ENCODE assay signal across 8 cellular contexts in the genomic region with DNA sequence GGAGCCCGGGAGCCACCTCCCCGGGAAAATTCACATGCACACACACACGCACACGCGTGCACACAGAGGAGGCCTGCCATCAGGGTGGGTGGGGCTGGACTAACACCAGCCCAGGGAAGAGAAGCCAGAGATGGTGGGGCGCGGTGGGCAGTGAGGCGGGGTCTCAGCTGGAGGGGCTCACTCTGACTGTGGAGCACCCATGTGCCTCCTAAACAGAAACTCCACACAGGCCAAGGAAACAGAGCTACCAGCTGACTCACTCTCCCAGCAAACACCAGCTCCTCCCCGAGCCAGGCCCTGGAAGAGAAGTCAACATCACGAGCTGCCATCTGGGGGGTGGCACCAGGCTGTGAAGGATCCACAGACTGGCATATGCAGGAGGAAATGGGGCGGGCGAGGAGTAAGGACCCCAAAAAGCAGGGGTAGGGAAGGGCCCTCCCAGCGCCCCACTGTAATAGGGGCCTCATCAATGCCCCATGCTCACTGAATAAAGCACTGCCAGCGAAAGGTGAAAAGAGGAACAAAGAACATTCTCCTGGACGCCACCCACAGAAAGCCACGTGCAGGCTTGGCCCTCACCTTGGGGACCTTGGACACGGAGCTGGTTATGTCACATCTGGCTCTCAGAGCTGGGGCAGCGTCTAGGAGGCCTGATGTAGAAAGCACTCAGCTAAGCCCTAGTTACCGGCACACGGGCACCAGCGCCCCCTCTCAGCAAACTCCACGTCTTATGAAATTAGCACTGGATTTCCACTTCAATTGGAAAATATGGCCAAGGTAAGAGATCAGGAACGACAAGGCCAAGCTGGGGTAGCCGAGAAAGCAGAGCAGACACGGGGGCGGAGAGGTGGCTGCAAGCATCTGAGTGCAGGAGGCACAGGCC. TPM values are rescaled to one million over a fixed set of nuclear protein-coding genes. Genes with fewer than 3 reads are reported as not detected.
DNase-seq lines count a peak whose midpoint lies in the region; ATAC-seq and TF ChIP-seq lines count a peak whose summit lies in the region.

No MANE protein-coding gene starts in this region.

- POLR2A ChIA-PET in CD4-positive, alpha-beta memory T cell (lab: Charles Lee; ENCODE audit: partially characterized antibody) = interaction anchor here (4.9 kb wide), 1 partner anchor 14 kb away, joined by 40 read pairs; no protein-coding TSS in a partner anchor

- no peaks in the 10 kb centered on the region for H3K27me3 ChIP-seq in smooth muscle cell (ENCODE audit: low read depth)
- no peaks in the 10 kb centered on the region for H3K27me3 ChIP-seq in CD4-positive, alpha-beta memory T cell (ENCODE audit: insufficient read depth, low read length)

- peaks cover 10% of the 10 kb centered on the region for H3K27me3 Mint-ChIP-seq in brain
- no peaks in the 10 kb centered on the region for H3K27me3 Mint-ChIP-seq in activated T-cell treated with anti-CD3 and anti-CD28 coated beads, Interleukin-2, amount 50 U/mL, for 24 hours
- H3K27me3 Mint-ChIP-seq in CD4-positive, alpha-beta memory T cell = peaks cover 0 to 2% of the 10 kb centered on the region in 2 donors

- H3K9me3 Mint-ChIP-seq in brain = peaks cover 0 to 7% (median 2%) of the 10 kb centered on the region in 5 experiments
- no peaks in the 10 kb centered on the region for H3K9me3 Mint-ChIP-seq in activated T-cell treated with anti-CD3 and anti-CD28 coated beads, Interleukin-2, amount 50 U/mL, for 24 hours
- no peaks in the 10 kb centered on the region for H3K9me3 Mint-ChIP-seq in CD4-positive, alpha-beta memory T cell

- H3K4me1 Mint-ChIP-seq in brain = peaks cover 66% of the 10 kb centered on the region
- peaks cover 24% of the 10 kb centered on the region for H3K4me1 Mint-ChIP-seq in activated T-cell treated with anti-CD3 and anti-CD28 coated beads, Interleukin-2, amount 50 U/mL, for 24 hours (ENCODE audit: low read depth)
- peaks cover 9 to 27% (median 15%) of the 10 kb centered on the region in 4 donors for H3K4me1 Mint-ChIP-seq in CD4-positive, alpha-beta memory T cell

- H3K9ac ChIP-seq in smooth muscle cell (ENCODE audit: low read depth) = peak overlapping the region; percentile 99

- WGBS in smooth muscle cell (ENCODE audit: low lambda C conversion rate) = 39% methylated on average over 26 of the region's 26 CpGs

- DNase-seq in M059J (ENCODE audit: low read depth) (peak; percentile 81), iris pigment epithelial cell (ENCODE audit: low read depth) (peak; percentile 89), smooth muscle cell (lab: John Stamatoyannopoulos, UW; ENCODE audit: unreplicated experiment) (no peak)
- no peak for DNase-seq in activated T-cell treated with anti-CD3 and anti-CD28 coated beads, Interleukin-2, amount 50 U/mL, for 24 hours
- no peak for DNase-seq in CD4-positive, alpha-beta memory T cell

- no peaks in the 10 kb centered on the region for H3K36me3 ChIP-seq in smooth muscle cell (ENCODE audit: low read depth)
- H3K36me3 ChIP-seq in CD4-positive, alpha-beta memory T cell (ENCODE audit: insufficient read depth, low read length) = no peaks in the 10 kb centered on the region

- no peak overlapping the region for H3K27ac ChIP-seq in 22Rv1
- H3K27ac ChIP-seq in smooth muscle cell (ENCODE audit: low read depth) = peak overlapping the region; percentile 100
- no peak overlapping the region for H3K27ac ChIP-seq in CD4-positive, alpha-beta memory T cell (ENCODE audit: low read depth, low read length)

- H3K4me1 ChIP-seq in smooth muscle cell (ENCODE audit: low read depth) = peaks cover 51% of the 10 kb centered on the region
- peaks cover 23% of the 10 kb centered on the region for H3K4me1 ChIP-seq in CD4-positive, alpha-beta memory T cell (ENCODE audit: insufficient read depth, low read length)

- no peaks in the 10 kb centered on the region for H3K36me3 Mint-ChIP-seq in brain
- no peaks in the 10 kb centered on the region for H3K36me3 Mint-ChIP-seq in activated T-cell treated with anti-CD3 and anti-CD28 coated beads, Interleukin-2, amount 50 U/mL, for 24 hours (ENCODE audit: low read depth)
- no peaks in the 10 kb centered on the region for H3K36me3 Mint-ChIP-seq in CD4-positive, alpha-beta memory T cell

- peak overlapping the region; percentile 84 for H3K4me2 ChIP-seq in smooth muscle cell

- H4K20me1 ChIP-seq in smooth muscle cell (ENCODE audit: low read depth) = no peaks in the 10 kb centered on the region

- peak overlapping the region; percentile 22 to 78 (median 42) for H3K4me3 Mint-ChIP-seq in brain
- H3K4me3 Mint-ChIP-seq in activated T-cell treated with anti-CD3 and anti-CD28 coated beads, Interleukin-2, amount 50 U/mL, for 24 hours = no peak overlapping the region
- H3K4me3 Mint-ChIP-seq in CD4-positive, alpha-beta memory T cell = peak overlapping the region in 2 of 8 donors; percentile 3 to 54

- H3K9me3 ChIP-seq in smooth muscle cell (replicated peaks; ENCODE audit: low read depth) = no peaks in the 10 kb centered on the region
- H3K9me3 ChIP-seq in CD4-positive, alpha-beta memory T cell (ENCODE audit: control insufficient read depth in 1 of 2, low read length in 2 of 2) = no peaks in the 10 kb centered on the region

- no peaks in the 10 kb centered on the region for H3K79me2 ChIP-seq in smooth muscle cell (ENCODE audit: low read depth)

- peak; percentile 37 for ATAC-seq in GM18858 (IDR thresholded peaks at IDR 0.05; ENCODE audit: unreplicated experiment)

- intact Hi-C loops in CD4-positive, alpha-beta memory T cell (cut with micrococcal nuclease) = no loop called here

- CTCF ChIA-PET in CD4-positive, alpha-beta memory T cell (lab: Charles Lee; ENCODE audit: partially characterized antibody) = interaction anchor here (0.7 kb wide), 1 partner anchor 16 kb away, joined by 3 read pairs; no protein-coding TSS in a partner anchor

- H3K27ac Mint-ChIP-seq in brain = peak overlapping the region; percentile 85 to 92 (median 91)
- H3K27ac Mint-ChIP-seq in activated T-cell treated with anti-CD3 and anti-CD28 coated beads, Interleukin-2, amount 50 U/mL, for 24 hours = no peak overlapping the region
- no peak overlapping the region for H3K27ac Mint-ChIP-seq in CD4-positive, alpha-beta memory T cell

- peak overlapping the region; percentile 17 for H2AFZ ChIP-seq in smooth muscle cell (ENCODE audit: low read depth)

- H3K4me3 ChIP-seq in smooth muscle cell = peak overlapping the region; percentile 16
- no peak overlapping the region for H3K4me3 ChIP-seq in CD4-positive, alpha-beta memory T cell (ENCODE audit: low read length in 2 of 2)

- H3F3A ChIP-seq in smooth muscle cell (ENCODE audit: low read depth) = peaks cover 17% of the 10 kb centered on the region

- TF ChIP-seq CTCF in 22Rv1 (IDR thresholded peaks at IDR 0.05) (peak; percentile 9; the same call in 1 of the 2 replicates), brain (conservative IDR thresholded peaks at IDR 0.05) (peak; percentile 38 to 47), smooth muscle cell (IDR thresholded peaks at IDR 0.05; ENCODE audit: borderline replicate concordance, insufficient read depth, poor library complexity, severe bottlenecking) (no peak)

RNA-seq across cellular contexts. Expression of a gene that starts 8.4 kb away (rescaled TPM):
- total RNA-seq in M059J (2014; rRNA removed; shearing (Covaris generic)) = 24.8 and 25.6 TPM in 2 replicates
- polyA plus RNA-seq in brain (ENCODE audit: insufficient read depth, low read depth, low replicate concordance) (84.0 TPM), smooth muscle cell (19.9 and 30.1 TPM in 2 replicates)
- 28.1 and 29.8 TPM in 2 replicates for total RNA-seq in smooth muscle cell
- total RNA-seq in CD4-positive, alpha-beta memory T cell = 10 to 100 TPM; 93.1 to 96.8 TPM
- polyA plus RNA-seq in CD4-positive, alpha-beta memory T cell = 10 to 100 TPM in 1 of 2 donors, 1 to 10 TPM in 1; 4.0 to 11.6 TPM

RNA-seq across cellular contexts. Expression of a gene that starts 43.0 kb away (rescaled TPM):
- total RNA-seq in M059J (2014; rRNA removed; shearing (Covaris generic)) = 0.05 and 0.84 TPM in 2 replicates
- 15.7 TPM for polyA plus RNA-seq in brain (ENCODE audit: insufficient read depth, low read depth, low replicate concordance)
- total RNA-seq in smooth muscle cell = 6.0 and 43.0 TPM in 2 replicates
- polyA plus RNA-seq in smooth muscle cell = 7.8 and 9.3 TPM in 2 replicates
- total RNA-seq in CD4-positive, alpha-beta memory T cell = 1 to 10 TPM; 1.5 TPM
- 1 to 10 TPM in 1 of 2 donors, under 1 TPM in 1; 0.16 to 1.8 TPM for polyA plus RNA-seq in CD4-positive, alpha-beta memory T cell

Comparison
In these comparisons a context has a peak if more than half of its experiments do, and no peak if none do; other contexts are left out.
1. DNase-seq: peak in M059J (single experiment) and iris pigment epithelial cell (single experiment); none in smooth muscle cell (single experiment), activated T-cell treated with anti-CD3 and anti-CD28 coated beads, Interleukin-2, amount 50 U/mL, for 24 hours (single experiment) and CD4-positive, alpha-beta memory T cell (0 of 5).
2. H3K27ac Mint-ChIP-seq: peak in brain (5 of 5); none in activated T-cell treated with anti-CD3 and anti-CD28 coated beads, Interleukin-2, amount 50 U/mL, for 24 hours (single experiment) and CD4-positive, alpha-beta memory T cell (0 of 7).